ENCODE assay signal across 11 cellular contexts in genomic region chr19:16372065-16372915, GRCh38. TPM values are rescaled to one million over a fixed set of nuclear protein-coding genes. Genes with fewer than 3 reads are reported as not detected.
DNase-seq lines count a peak whose midpoint lies in the region; ATAC-seq and TF ChIP-seq lines count a peak whose summit lies in the region.
"Had no signal": no experiment of that assay in that cellular context is flagged by ENCODE, and none has a peak within 500 bp of the region (broad histone marks: within the 10 kb centered on the region; RNA-seq: fewer than 3 reads in every experiment).

No MANE protein-coding gene starts in this region.

- in situ Hi-C loops in G401 (cut with HindIII; ENCODE audit: low sequenced_read_pairs): loop anchor here (25.0 kb wide), 1 partner anchor 135 kb away; no protein-coding TSS in a partner anchor

- no peak overlapping the region for H4K91ac ChIP-seq in mesenchymal stem cell (ENCODE audit: low read length)

- intact Hi-C loops in CD8-positive, alpha-beta T cell (cut with DNase I, micrococcal nuclease): no loop called here

- H3K79me1 ChIP-seq in mesenchymal stem cell (replicated peaks; ENCODE audit: low read length, poor library complexity, severe bottlenecking): peaks cover 46% of the 10 kb centered on the region

- H3K4me2 ChIP-seq in mesenchymal stem cell (ENCODE audit: low read length, poor library complexity, severe bottlenecking): no peak overlapping the region

- H3K9me3 ChIP-seq in CD8-positive, alpha-beta T cell (ENCODE audit: low read length): no peaks in the 10 kb centered on the region
- H3K9me3 ChIP-seq in mesenchymal stem cell (ENCODE audit: control insufficient read depth, low read length) (no peaks in the 10 kb centered on the region), SJCRH30 (replicated peaks) (no peaks in the 10 kb centered on the region)

- DNase-seq in CD8-positive, alpha-beta T cell: peak in 1 of 7 experiments; percentile 27
- DNase-seq in RPMI8226 (peak; percentile 72), mesenchymal stem cell (no peak), G401 (ENCODE audit: low spot score) (no peak), SIG-M5 (lab: John Stamatoyannopoulos, UW) (no peak), NCI-H524 treated with DMSO at 0.1 percent for 48 hours (lab: John Stamatoyannopoulos, UW) (no peak), SJCRH30 (no peak)
- DNase-seq: DMS79, HFFc6 had no signal

- H3K14ac ChIP-seq in mesenchymal stem cell (ENCODE audit: low read length in 2 of 2): peak overlapping the region in 1 of 2 experiments; percentile 73

- H2BK5ac ChIP-seq in mesenchymal stem cell (ENCODE audit: low read depth, low read length, poor library complexity, severe bottlenecking): no peak overlapping the region

- peak overlapping the region in 1 of 2 experiments; percentile 46 for H2BK12ac ChIP-seq in mesenchymal stem cell (ENCODE audit: low read length in 2 of 2)

- H2BK15ac ChIP-seq in mesenchymal stem cell (ENCODE audit: low read depth, poor library complexity, severe bottlenecking): no peak overlapping the region

- no peak overlapping the region for H3K23ac ChIP-seq in mesenchymal stem cell (ENCODE audit: low read length in 2 of 2)

- no peaks in the 10 kb centered on the region for H3K36me3 ChIP-seq in CD8-positive, alpha-beta T cell (ENCODE audit: insufficient read depth, low read length)
- H3K36me3 ChIP-seq in mesenchymal stem cell (ENCODE audit: control insufficient read depth in 1 of 2, insufficient read depth in 2 of 2, low read depth in 1 of 2, low read length in 2 of 2): peaks cover 48 to 68% of the 10 kb centered on the region in 2 experiments
- peaks cover 12% of the 10 kb centered on the region for H3K36me3 ChIP-seq in SJCRH30

- WGBS in mesenchymal stem cell: 94% methylated on average over 17 of the region's 17 CpGs

- no peak overlapping the region for H4K8ac ChIP-seq in mesenchymal stem cell (ENCODE audit: low read length)

- H3K27ac Mint-ChIP-seq in CD8-positive, alpha-beta T cell: no peak overlapping the region
- H3K27ac Mint-ChIP-seq: HFFc6, T-cell had no signal

- POLR2A ChIA-PET in CD8-positive, alpha-beta T cell (lab: Charles Lee): interaction anchor here (0.6 to 30.7 kb wide), 20 partner anchors 10 to 1458 kb away, joined by 3 to 2627 read pairs (median 5); partner anchors contain the start of genes FAM32A and KLF2

- peak overlapping the region; percentile 33 for H3K4me3 ChIP-seq in CD8-positive, alpha-beta T cell (ENCODE audit: low read depth, low read length)
- H3K4me3 ChIP-seq in mesenchymal stem cell (ENCODE audit: insufficient read depth in 1 of 2, low read depth in 1 of 2, low read length in 2 of 2) (no peak overlapping the region), SJCRH30 (no peak overlapping the region)

- CTCF ChIA-PET in CD8-positive, alpha-beta T cell (lab: Charles Lee): interaction anchor here (0.9 to 14.2 kb wide), 6 partner anchors 9 to 153 kb away, joined by 3 to 200 read pairs (median 24); partner anchors contain the start of gene KLF2

- peak overlapping the region in 1 of 2 experiments; percentile 40 for H3K4ac ChIP-seq in mesenchymal stem cell (ENCODE audit: low read depth in 1 of 2, low read length in 2 of 2)

- peaks cover 17% of the 10 kb centered on the region for H3K36me3 Mint-ChIP-seq in CD8-positive, alpha-beta T cell

- H3K9me3 Mint-ChIP-seq in CD8-positive, alpha-beta T cell: no peaks in the 10 kb centered on the region
- H3K9me3 Mint-ChIP-seq: HFFc6, T-cell had no signal

- no peaks in the 10 kb centered on the region for H3K27me3 Mint-ChIP-seq in CD8-positive, alpha-beta T cell (ENCODE audit: low read depth)
- H3K27me3 Mint-ChIP-seq: T-cell had no signal

- no peak for ATAC-seq in CD8-positive, alpha-beta T cell
- peak; percentile 4 for ATAC-seq in GM19467 (IDR thresholded peaks at IDR 0.05; ENCODE audit: unreplicated experiment)

- no peak for TF ChIP-seq CTCF in CD8-positive, alpha-beta T cell (IDR thresholded peaks at IDR 0.05)

- peak overlapping the region; percentile 1 to 79 for H3K18ac ChIP-seq in mesenchymal stem cell (ENCODE audit: low read depth in 1 of 2, low read length in 2 of 2)

- peak overlapping the region; percentile 72 for H3K9ac ChIP-seq in mesenchymal stem cell (ENCODE audit: low read length)

- H2AFZ ChIP-seq in mesenchymal stem cell (ENCODE audit: low read depth, low read length): no peak overlapping the region

- H3K4me3 Mint-ChIP-seq in CD8-positive, alpha-beta T cell: no peak overlapping the region
- H3K4me3 Mint-ChIP-seq: HFFc6, T-cell had no signal

- H3K4me1 ChIP-seq in CD8-positive, alpha-beta T cell (ENCODE audit: insufficient read depth, low read length): peaks cover 96% of the 10 kb centered on the region
- peaks cover 23% of the 10 kb centered on the region for H3K4me1 ChIP-seq in mesenchymal stem cell (ENCODE audit: control insufficient read depth, insufficient read depth, low read depth, low read length)
- peaks cover under 1% of the 10 kb centered on the region; the same call in 1 of the 2 replicates for H3K4me1 ChIP-seq in SJCRH30

- no peaks in the 10 kb centered on the region for H3K27me3 ChIP-seq in CD8-positive, alpha-beta T cell (ENCODE audit: insufficient read depth, low read length)
- no peaks in the 10 kb centered on the region for H3K27me3 ChIP-seq in mesenchymal stem cell (ENCODE audit: control insufficient read depth in 1 of 2, insufficient read depth in 1 of 2, low read length in 2 of 2)
- no peaks in the 10 kb centered on the region for H3K27me3 ChIP-seq in SJCRH30

- H2BK120ac ChIP-seq in mesenchymal stem cell (ENCODE audit: low read depth, low read length): no peak overlapping the region

- peaks cover 68% of the 10 kb centered on the region for H3K4me1 Mint-ChIP-seq in CD8-positive, alpha-beta T cell (ENCODE audit: low read depth)

- H2AK5ac ChIP-seq in mesenchymal stem cell (ENCODE audit: low read length, severe bottlenecking): no peak overlapping the region

- peak overlapping the region; percentile 95 for H3K27ac ChIP-seq in CD8-positive, alpha-beta T cell (ENCODE audit: low read depth, low read length)
- no peak overlapping the region for H3K27ac ChIP-seq in mesenchymal stem cell (ENCODE audit: low read length, poor library complexity, severe bottlenecking)
- H3K27ac ChIP-seq in SJCRH30: no peak overlapping the region

RNA-seq across cellular contexts. Expression of gene KLF2, which starts 47.7 kb away (rescaled TPM):
- total RNA-seq in CD8-positive, alpha-beta T cell: 100 to 1,000 TPM; 817 to 847 TPM
- polyA plus RNA-seq in mesenchymal stem cell (2013, experiment 1 of 2): 39.9 TPM
- 38.0 TPM for polyA plus RNA-seq in mesenchymal stem cell (2013, experiment 2 of 2)
- total RNA-seq in G401 (2014; rRNA removed; shearing (Covaris generic)): 4.8 TPM in 1 of 2 replicates, not detected in the other
- total RNA-seq in SJCRH30 (2014; rRNA removed; shearing (Covaris generic)): 2.3 and 4.1 TPM in 2 replicates

Comparison
In these comparisons a context has a peak if more than half of its experiments do, and no peak if none do; other contexts are left out.
1. RNA of gene KLF2, which starts 47.7 kb away (total RNA-seq): 817 to 847 TPM in CD8-positive, alpha-beta T cell; 4.8 TPM in G401 and 2.3 to 4.1 TPM in SJCRH30; every median in the first group is over 100 times any median in the second.